Comparison of ENCODE assay signal across 22 cellular contexts in the genomic region with DNA sequence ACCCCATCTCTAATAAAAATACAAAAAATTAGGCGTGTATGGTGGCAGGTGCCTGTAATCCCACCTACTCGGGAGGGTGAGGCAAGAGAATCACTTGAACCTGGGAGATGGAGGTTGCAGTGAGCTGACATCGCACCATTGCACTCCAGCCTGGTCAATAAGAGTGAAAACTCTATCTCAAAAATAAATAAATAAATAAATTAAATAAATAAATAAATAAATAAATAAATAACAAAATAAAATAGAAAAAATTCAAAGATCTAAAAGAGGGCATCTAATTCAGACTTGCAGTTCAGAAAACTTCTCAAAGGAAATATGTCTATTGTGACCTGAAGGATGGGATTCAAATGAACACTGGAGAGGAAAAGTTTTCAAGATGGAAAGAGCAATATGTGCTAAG.
"Had no signal": no experiment of that assay in that cellular context is flagged by ENCODE, and none has a peak within 500 bp of the region (broad histone marks: within the 10 kb centered on the region; RNA-seq: fewer than 3 reads in every experiment).

No MANE protein-coding gene starts in this region.

- FAIRE-seq: endothelial cell of umbilical vein, frontal cortex, islet of Langerhans, keratinocyte had no signal

- DNase-seq: cerebellar nuclear complex; colonic mucosa; cortex of kidney; effector CD8-positive, alpha-beta T cell; effector memory CD8-positive, alpha-beta T cell; endodermal cell; foreskin keratinocyte; heart right ventricle; hippocampal formation; kidney glomerular epithelial cell; left colon; left ventricle myocardium superior; lower lobe of right lung; mucosa of descending colon; naive B cell; naive thymus-derived CD8-positive, alpha-beta T cell had no signal

- ATAC-seq: effector memory CD8-positive, alpha-beta T cell; foreskin keratinocyte; gastroesophageal sphincter; heart right ventricle; left lobe of liver; left ventricle myocardium superior; lower lobe of right lung; mucosa of descending colon; naive thymus-derived CD8-positive, alpha-beta T cell had no signal

- H3K27me3 ChIP-seq: colonic mucosa, foreskin keratinocyte, gastroesophageal sphincter, heart right ventricle had no signal

- H3K27ac ChIP-seq: colonic mucosa, foreskin keratinocyte, gastroesophageal sphincter, heart right ventricle, lower lobe of right lung had no signal

- H3K4me1 ChIP-seq: colonic mucosa, foreskin keratinocyte, gastroesophageal sphincter, heart right ventricle, lower lobe of right lung had no signal

- H3K4me3 ChIP-seq: colonic mucosa, gastroesophageal sphincter, heart right ventricle, lower lobe of right lung, mucosa of descending colon had no signal

- H3K36me3 ChIP-seq: colonic mucosa, gastroesophageal sphincter, heart right ventricle, lower lobe of right lung had no signal

- H3K9me3 ChIP-seq: colonic mucosa, gastroesophageal sphincter, heart right ventricle, lower lobe of right lung, mucosa of descending colon had no signal
